8 cellular contexts compared by ENCODE assay signal in genomic region chr2:236343400-236344161, GRCh38.
DNase-seq lines count a peak whose midpoint lies in the region; ATAC-seq, FAIRE-seq and TF ChIP-seq lines count a peak whose summit lies in the region.

No MANE protein-coding gene starts in this region.

- peak; percentile 39 for DNase-seq in activated gamma-delta T cell treated with Interleukin-2 at 50 U/mL for 16 hours
- DNase-seq in activated gamma-delta T cell (lab: John Stamatoyannopoulos, UW): no peak
- DNase-seq in MM.1S: peak; percentile 72
- DNase-seq in mammary epithelial cell: peak; percentile 56
- DNase-seq in kidney: no peak
- peak; percentile 30 for DNase-seq in stimulated activated CD4-positive, alpha-beta T cell treated with anti-CD3 and anti-CD28 coated beads, Interleukin-4, amount 100 ng/mL, for 1 hour

- intact Hi-C loops in mammary epithelial cell (cut with micrococcal nuclease): loop anchor here (1.0 to 5.0 kb wide), 4 partner anchors 576 to 729 kb away; no protein-coding TSS in a partner anchor
- intact Hi-C loops in kidney (cut with DNase I): loop anchor here (5.0 kb wide), 1 partner anchor 714 kb away; no protein-coding TSS in a partner anchor

- H3K9ac ChIP-seq in MM.1S (ENCODE audit: low read length) (no peak overlapping the region), mammary epithelial cell (ENCODE audit: insufficient read depth, low read length) (no peak overlapping the region), kidney (ENCODE audit: low read length in 2 of 2) (no peak overlapping the region)

- no peaks in the 10 kb centered on the region for H3K9me2 ChIP-seq in MM.1S (replicated peaks; ENCODE audit: insufficient read depth, low read length)

- H2AFZ ChIP-seq in MM.1S (ENCODE audit: low read length) (peak overlapping the region; percentile 46; the same call in 1 of the 2 replicates), mammary epithelial cell (ENCODE audit: low read depth, low read length) (peak overlapping the region; percentile 14)

- H3K4me1 ChIP-seq in MM.1S (ENCODE audit: low read length) (no peaks in the 10 kb centered on the region), mammary epithelial cell (ENCODE audit: insufficient read depth, low read length) (no peaks in the 10 kb centered on the region), kidney (ENCODE audit: control insufficient read depth in 1 of 2, insufficient read depth in 1 of 2, low read depth in 1 of 2, low read length in 2 of 2) (peaks cover 2 to 4% of the 10 kb centered on the region in 2 donors)

- H3K27me3 ChIP-seq in MM.1S (replicated peaks; ENCODE audit: insufficient read depth, low read length) (no peaks in the 10 kb centered on the region), mammary epithelial cell (ENCODE audit: insufficient read depth, low read length) (no peaks in the 10 kb centered on the region)

- H4K20me1 ChIP-seq in MM.1S (ENCODE audit: insufficient read depth, low read length) (no peaks in the 10 kb centered on the region), mammary epithelial cell (ENCODE audit: insufficient read depth, low read length) (no peaks in the 10 kb centered on the region)

- FAIRE-seq in kidney (lab: Jason Lieb, UNC): peak; percentile 29

- H3K36me3 ChIP-seq in MM.1S (replicated peaks; ENCODE audit: insufficient read depth, low read length) (no peaks in the 10 kb centered on the region), mammary epithelial cell (ENCODE audit: insufficient read depth, low read length) (no peaks in the 10 kb centered on the region), kidney (ENCODE audit: control insufficient read depth in 1 of 2, insufficient read depth in 2 of 2, low read length in 2 of 2) (no peaks in the 10 kb centered on the region)

- H3K79me2 ChIP-seq in MM.1S (ENCODE audit: low read length) (no peaks in the 10 kb centered on the region), mammary epithelial cell (ENCODE audit: insufficient read depth, low read length) (no peaks in the 10 kb centered on the region)

- dilution Hi-C loops in mammary epithelial cell (cut with HindIII; ENCODE audit: low sequenced_read_pairs): no loop called here

- peak; percentile 74 for ATAC-seq in SK-N-SH treated with all-trans-retinoic acid at 6 μM for 48 hours
- ATAC-seq in HG02571 (IDR thresholded peaks at IDR 0.05; ENCODE audit: unreplicated experiment): no peak

- CTCF ChIA-PET in mammary epithelial cell (lab: Charles Lee; ENCODE audit: low non-redundant PET): no interaction called here

- no TSS peak for BruUV-seq in mammary epithelial cell (replicated peaks; lab: Mats Ljungman, UMichigan)

- TF ChIP-seq CTCF in MM.1S (IDR thresholded peaks at IDR 0.05; ENCODE audit: low read length) (peak; percentile 72), mammary epithelial cell (conservative IDR thresholded peaks at IDR 0.05 in 1 of 2, IDR thresholded peaks at IDR 0.05 in 1 of 2; ENCODE audit: extremely low read depth in 1 of 2, insufficient read depth in 1 of 2, low read depth in 1 of 2, low read length in 2 of 2) (peak; percentile 72 to 80), kidney (IDR thresholded peaks at IDR 0.05; ENCODE audit: borderline replicate concordance, extremely low read depth, insufficient read depth) (peak; percentile 84)

- in situ Hi-C loops in mammary epithelial cell (cut with MboI; ENCODE audit: low sequenced_read_pairs in 2 of 2): no loop called here

- no peak overlapping the region for H3K4me2 ChIP-seq in MM.1S (ENCODE audit: low read depth, low read length)
- no peak overlapping the region for H3K4me2 ChIP-seq in mammary epithelial cell (ENCODE audit: insufficient read depth, low read depth, low read length)

- no peak overlapping the region for H3K4me3 ChIP-seq in MM.1S (ENCODE audit: low read length)
- H3K4me3 ChIP-seq in mammary epithelial cell (replicated peaks in 1 of 3; ENCODE audit: insufficient read depth in 1 of 3, low read depth in 2 of 3, low read length in 3 of 3): no peak overlapping the region
- H3K4me3 ChIP-seq in kidney (ENCODE audit: low read length in 2 of 2): no peak overlapping the region

- WGBS in mammary epithelial cell (ENCODE audit: low coverage, missing lambda C conversion rate): 24% methylated on average over 8 of the region's 10 CpGs

- no peaks in the 10 kb centered on the region for H3F3A ChIP-seq in MM.1S (ENCODE audit: insufficient read depth, low read length)

- H3K27ac ChIP-seq in MM.1S (ENCODE audit: low read length): no peak overlapping the region
- no peak overlapping the region for H3K27ac ChIP-seq in mammary epithelial cell (ENCODE audit: insufficient read depth, low read depth, low read length)
- H3K27ac ChIP-seq in kidney (ENCODE audit: low read depth in 2 of 2, low read length in 2 of 2): no peak overlapping the region

- H3K9me3 ChIP-seq in MM.1S (replicated peaks; ENCODE audit: insufficient read depth, low read length) (no peaks in the 10 kb centered on the region), mammary epithelial cell (replicated peaks; ENCODE audit: insufficient read depth, low read length) (no peaks in the 10 kb centered on the region), kidney (ENCODE audit: control insufficient read depth in 1 of 2, low read length in 2 of 2) (no peaks in the 10 kb centered on the region)

TF ChIP-seq in SK-N-SH treated with all-trans-retinoic acid at 6 μM for 48 hours, 23 proteins besides CTCF, POLR2A, EP300 and RAD21:
- TF ChIP-seq ZNF565 (CRISPR knock-in tag; conservative IDR thresholded peaks at IDR 0.05; ENCODE audit: low read depth) (no peak), ZC3H10 (CRISPR knock-in tag; IDR thresholded peaks at IDR 0.05) (no peak), BACH2 (CRISPR knock-in tag; IDR thresholded peaks at IDR 0.05; ENCODE audit: borderline replicate concordance) (no peak), ZFP30 (CRISPR knock-in tag; IDR thresholded peaks at IDR 0.05) (no peak), TSHZ2 (CRISPR knock-in tag; IDR thresholded peaks at IDR 0.05) (no peak)
TF ChIP-seq in SK-N-SH treated with all-trans-retinoic acid at 6 μM for 48 hours: peak in this region for 0.

Comparison
In these comparisons a context has a peak if more than half of its experiments do, and no peak if none do; other contexts are left out.
1. DNase-seq: peak in activated gamma-delta T cell treated with Interleukin-2 at 50 U/mL for 16 hours (single experiment), MM.1S (single experiment), mammary epithelial cell (single experiment) and stimulated activated CD4-positive, alpha-beta T cell treated with anti-CD3 and anti-CD28 coated beads, Interleukin-4, amount 100 ng/mL, for 1 hour (single experiment); none in activated gamma-delta T cell (single experiment) and kidney (single experiment).
2. Peak in every context shown above with its lines, with median percentiles within 50 percentile points of each other: CTCF ChIP-seq.